16 cellular contexts compared by ENCODE assay signal in the genomic region with DNA sequence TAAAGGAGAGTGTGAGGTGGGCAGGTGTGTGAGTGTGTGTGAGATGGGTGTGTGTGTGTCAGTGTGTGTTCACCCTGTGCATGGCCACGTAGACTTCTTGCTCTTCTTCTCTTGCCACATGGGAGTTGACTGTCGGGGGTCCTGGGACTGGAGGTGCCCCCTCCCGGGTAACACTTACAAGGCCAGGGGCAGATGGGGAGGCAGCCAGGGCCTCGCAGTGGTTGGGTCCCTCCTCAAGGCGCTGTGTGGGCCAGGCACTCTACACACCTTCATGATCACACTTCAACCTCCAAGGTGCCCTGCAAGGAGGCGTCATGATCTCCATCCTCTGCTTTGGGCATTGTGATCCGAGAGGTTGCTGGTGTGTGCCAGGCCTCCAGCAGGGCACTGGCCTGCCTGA. TPM values are rescaled to one million over a fixed set of nuclear protein-coding genes. Genes with fewer than 3 reads are reported as not detected.
DNase-seq lines count a peak whose midpoint lies in the region; ATAC-seq and TF ChIP-seq lines count a peak whose summit lies in the region.
"Had no signal": no experiment of that assay in that cellular context is flagged by ENCODE, and none has a peak within 500 bp of the region (broad histone marks: within the 10 kb centered on the region; RNA-seq: fewer than 3 reads in every experiment).

No MANE protein-coding gene starts in this region.

- no peak for TF ChIP-seq POLR2A in esophagus muscularis mucosa (IDR thresholded peaks at IDR 0.05; ENCODE audit: low read depth)

- CTCF ChIA-PET in CD8-positive, alpha-beta T cell (lab: Charles Lee): interaction anchor here (2.1 kb wide), 1 partner anchor 10 kb away, joined by 7 read pairs; no protein-coding TSS in a partner anchor

- H3K9ac ChIP-seq in neuronal stem cell (ENCODE audit: low read depth, low read length, poor library complexity): peak overlapping the region; percentile 13
- H3K9ac ChIP-seq: BLaER1 treated with 17β-estradiol and CSF1 and Interleukin-3, amounts not matched to agents 10 nM and 100 nM had no signal

- no peak overlapping the region for H4K91ac ChIP-seq in neuronal stem cell (ENCODE audit: low read depth, low read length, poor library complexity)

- H3K36me3 Mint-ChIP-seq in activated T-helper 17 cell treated with anti-CD3 and anti-CD28 coated beads, Interleukin-2, amount 50 U/mL, for 72 hours (ENCODE audit: low read depth): no peaks in the 10 kb centered on the region
- H3K36me3 Mint-ChIP-seq in CD8-positive, alpha-beta T cell: no peaks in the 10 kb centered on the region

- peak overlapping the region; percentile 49 for H4K8ac ChIP-seq in neuronal stem cell (ENCODE audit: low read depth, low read length)

- TF ChIP-seq EP300 in esophagus muscularis mucosa (IDR thresholded peaks at IDR 0.05): no peak

- intact Hi-C loops in cardiac septum (cut with DNase I): no loop called here
- intact Hi-C loops in left cardiac atrium (cut with DNase I): loop anchor here in 1 of 2 donors (5.0 to 10.0 kb wide), 2 partner anchors 39 to 167 kb away; a partner anchor contains a TSS
- intact Hi-C loops in upper lobe of right lung (cut with DNase I): no loop called here
- intact Hi-C loops in esophagus muscularis mucosa (cut with DNase I): no loop called here
- intact Hi-C loops in CD8-positive, alpha-beta T cell (cut with DNase I, micrococcal nuclease): no loop called here

- H3K4me3 Mint-ChIP-seq in activated T-helper 17 cell treated with anti-CD3 and anti-CD28 coated beads, Interleukin-2, amount 50 U/mL, for 72 hours: no peak overlapping the region
- H3K4me3 Mint-ChIP-seq in CD8-positive, alpha-beta T cell: no peak overlapping the region
- H3K4me3 Mint-ChIP-seq: CD4-positive, alpha-beta T cell had no signal

- H3K9me3 ChIP-seq in neuronal stem cell (replicated peaks in 1 of 2; ENCODE audit: control insufficient read depth in 2 of 2, insufficient read depth in 1 of 2, low read depth in 1 of 2, low read length in 2 of 2) (no peaks in the 10 kb centered on the region), upper lobe of right lung (no peaks in the 10 kb centered on the region), esophagus muscularis mucosa (no peaks in the 10 kb centered on the region)
- no peaks in the 10 kb centered on the region for H3K9me3 ChIP-seq in CD8-positive, alpha-beta T cell (ENCODE audit: low read length)
- H3K9me3 ChIP-seq: BLaER1 treated with 17β-estradiol and CSF1 and Interleukin-3, amounts not matched to agents 10 nM and 100 nM had no signal

- H3K23ac ChIP-seq in neuronal stem cell (ENCODE audit: low read depth, low read length, poor library complexity): no peak overlapping the region

- no peak overlapping the region for H3K27ac Mint-ChIP-seq in activated T-helper 17 cell treated with anti-CD3 and anti-CD28 coated beads, Interleukin-2, amount 50 U/mL, for 72 hours
- H3K27ac Mint-ChIP-seq in CD8-positive, alpha-beta T cell: no peak overlapping the region
- H3K27ac Mint-ChIP-seq: CD4-positive, alpha-beta T cell had no signal

- no peak overlapping the region for H3K14ac ChIP-seq in neuronal stem cell (ENCODE audit: low read length)

- no peak for ATAC-seq in left cardiac atrium
- ATAC-seq in upper lobe of right lung: no peak
- ATAC-seq in activated T-helper 17 cell treated with anti-CD3 and anti-CD28 coated beads, Interleukin-2, amount 50 U/mL, for 72 hours (replicated peaks): no peak
- ATAC-seq in CD8-positive, alpha-beta T cell: no peak

- H3K4me1 ChIP-seq in neuronal stem cell (ENCODE audit: control insufficient read depth in 2 of 2, insufficient read depth in 1 of 2, low read depth in 1 of 2, low read length in 2 of 2) (no peaks in the 10 kb centered on the region), upper lobe of right lung (no peaks in the 10 kb centered on the region), esophagus muscularis mucosa (no peaks in the 10 kb centered on the region)
- H3K4me1 ChIP-seq in CD8-positive, alpha-beta T cell (ENCODE audit: insufficient read depth, low read length): no peaks in the 10 kb centered on the region

- H2BK12ac ChIP-seq in neuronal stem cell (ENCODE audit: low read length): no peak overlapping the region

- H3K18ac ChIP-seq in neuronal stem cell (ENCODE audit: low read length): no peak overlapping the region

- no peak overlapping the region for H2BK5ac ChIP-seq in neuronal stem cell (ENCODE audit: low read length)

- H3K36me3 ChIP-seq in neuronal stem cell (replicated peaks in 1 of 2; ENCODE audit: control insufficient read depth in 2 of 2, insufficient read depth in 2 of 2, low read length in 2 of 2): no peaks in the 10 kb centered on the region
- H3K36me3 ChIP-seq in upper lobe of right lung: no peaks in the 10 kb centered on the region
- no peaks in the 10 kb centered on the region for H3K36me3 ChIP-seq in esophagus muscularis mucosa
- H3K36me3 ChIP-seq in CD8-positive, alpha-beta T cell (ENCODE audit: insufficient read depth, low read length): no peaks in the 10 kb centered on the region
- H3K36me3 ChIP-seq: BLaER1 treated with 17β-estradiol and CSF1 and Interleukin-3, amounts not matched to agents 10 nM and 100 nM had no signal

- peaks cover 12% of the 10 kb centered on the region for H3K27me3 Mint-ChIP-seq in activated T-helper 17 cell treated with anti-CD3 and anti-CD28 coated beads, Interleukin-2, amount 50 U/mL, for 72 hours
- peaks cover 15% of the 10 kb centered on the region for H3K27me3 Mint-ChIP-seq in CD8-positive, alpha-beta T cell (ENCODE audit: low read depth)

- no peak overlapping the region for H3K4ac ChIP-seq in neuronal stem cell (ENCODE audit: low read length)

- no peaks in the 10 kb centered on the region for H3K79me1 ChIP-seq in neuronal stem cell (ENCODE audit: low read depth, low read length)

- H3K27me3 ChIP-seq in neuronal stem cell (ENCODE audit: control insufficient read depth in 3 of 3, insufficient read depth in 3 of 3, low read depth in 1 of 3, low read length in 3 of 3) (no peaks in the 10 kb centered on the region), upper lobe of right lung (no peaks in the 10 kb centered on the region), esophagus muscularis mucosa (peaks cover 0 to 53% (median 0%) of the 10 kb centered on the region in 4 donors)
- H3K27me3 ChIP-seq in CD8-positive, alpha-beta T cell (ENCODE audit: insufficient read depth, low read length): no peaks in the 10 kb centered on the region
- H3K27me3 ChIP-seq: BLaER1 treated with 17β-estradiol and CSF1 and Interleukin-3, amounts not matched to agents 10 nM and 100 nM had no signal

- no peak for TF ChIP-seq CTCF in coronary artery (IDR thresholded peaks at IDR 0.05)
- no peak for TF ChIP-seq CTCF in upper lobe of right lung (IDR thresholded peaks at IDR 0.05)
- no peak for TF ChIP-seq CTCF in esophagus muscularis mucosa (IDR thresholded peaks at IDR 0.05)
- no peak for TF ChIP-seq CTCF in CD8-positive, alpha-beta T cell (IDR thresholded peaks at IDR 0.05)

- H3K4me2 ChIP-seq in neuronal stem cell (ENCODE audit: insufficient read depth, low read length, poor library complexity, severe bottlenecking): no peak overlapping the region

- no peak overlapping the region for H2BK120ac ChIP-seq in neuronal stem cell (ENCODE audit: low read depth, low read length)

- no CpG with 5 or more reads among the region's 7 CpGs for WGBS in neuronal stem cell (ENCODE audit: extremely low coverage in 2 of 2, insufficient read length in 2 of 2, insufficient replicate concordance in 1 of 2), 2 donors
- 91% methylated on average over 4 of the region's 7 CpGs for WGBS in esophagus muscularis mucosa

- H3K27ac ChIP-seq in coronary artery: no peak overlapping the region
- H3K27ac ChIP-seq in neuronal stem cell (replicated peaks; ENCODE audit: low read length): no peak overlapping the region
- no peak overlapping the region for H3K27ac ChIP-seq in upper lobe of right lung
- H3K27ac ChIP-seq in esophagus muscularis mucosa (replicated peaks in 1 of 4): no peak overlapping the region
- no peak overlapping the region for H3K27ac ChIP-seq in CD8-positive, alpha-beta T cell (ENCODE audit: low read depth, low read length)
- H3K27ac ChIP-seq: BLaER1 treated with 17β-estradiol and CSF1 and Interleukin-3, amounts not matched to agents 10 nM and 100 nM; HL-60 had no signal

- H2AK5ac ChIP-seq in neuronal stem cell (ENCODE audit: low read depth, low read length): no peak overlapping the region

- peak overlapping the region; percentile 37 for H2BK15ac ChIP-seq in neuronal stem cell (ENCODE audit: low read length)

- DNase-seq in cardiac septum (ENCODE audit: low spot score) (peak; percentile 39), left cardiac atrium (no peak), coronary artery (ENCODE audit: low spot score) (peak; percentile 61), neuronal stem cell (ENCODE audit: low spot score) (no peak), upper lobe of right lung (peak; percentile 40), esophagus muscularis mucosa (ENCODE audit: extremely low spot score) (no peak)
- no peak for DNase-seq in CD8-positive, alpha-beta T cell
- DNase-seq: 8988T, DMS153, DMS79 treated with DMSO at 0.1 percent for 48 hours, EL, IMR-90 had no signal

- H3K4me3 ChIP-seq in coronary artery: no peak overlapping the region
- peak overlapping the region in 1 of 2 donors; percentile 18 for H3K4me3 ChIP-seq in neuronal stem cell (ENCODE audit: low read length in 2 of 2)
- no peak overlapping the region for H3K4me3 ChIP-seq in upper lobe of right lung
- H3K4me3 ChIP-seq in esophagus muscularis mucosa: no peak overlapping the region
- no peak overlapping the region for H3K4me3 ChIP-seq in CD8-positive, alpha-beta T cell (ENCODE audit: low read depth, low read length)
- H3K4me3 ChIP-seq: BLaER1 treated with 17β-estradiol and CSF1 and Interleukin-3, amounts not matched to agents 10 nM and 100 nM had no signal

- no peaks in the 10 kb centered on the region for H3K4me1 Mint-ChIP-seq in activated T-helper 17 cell treated with anti-CD3 and anti-CD28 coated beads, Interleukin-2, amount 50 U/mL, for 72 hours
- no peaks in the 10 kb centered on the region for H3K4me1 Mint-ChIP-seq in CD8-positive, alpha-beta T cell (ENCODE audit: low read depth)

- POLR2A ChIA-PET in CD8-positive, alpha-beta T cell (lab: Charles Lee): no interaction called here

- no peaks in the 10 kb centered on the region for H3K9me3 Mint-ChIP-seq in activated T-helper 17 cell treated with anti-CD3 and anti-CD28 coated beads, Interleukin-2, amount 50 U/mL, for 72 hours
- no peaks in the 10 kb centered on the region for H3K9me3 Mint-ChIP-seq in CD8-positive, alpha-beta T cell
- H3K9me3 Mint-ChIP-seq: CD4-positive, alpha-beta T cell had no signal

- H2AFZ ChIP-seq in neuronal stem cell (ENCODE audit: low read length): no peak overlapping the region

RNA-seq across cellular contexts. Expression of a gene that starts 2.3 kb away (rescaled TPM):
- not detected for total RNA-seq in cardiac septum
- not detected for total RNA-seq in left cardiac atrium
- polyA plus RNA-seq in neuronal stem cell (2013, experiment 1 of 2): not detected
- polyA plus RNA-seq in neuronal stem cell (2013, experiment 2 of 2): not detected
- not detected for total RNA-seq in upper lobe of right lung
- not detected for total RNA-seq in activated T-helper 17 cell treated with anti-CD3 and anti-CD28 coated beads, Interleukin-2, amount 50 U/mL, for 72 hours
- total RNA-seq in esophagus muscularis mucosa: not detected
- not detected for total RNA-seq in CD8-positive, alpha-beta T cell
- total RNA-seq: CD4-positive, alpha-beta T cell; IMR-90 had no signal
- polyA plus RNA-seq: IMR-90 had no signal

RNA-seq across cellular contexts. Expression of a gene that starts 22.1 kb away (rescaled TPM):
- total RNA-seq in cardiac septum (not detected), left cardiac atrium (not detected), upper lobe of right lung (not detected), esophagus muscularis mucosa (not detected)
- not detected for polyA plus RNA-seq in neuronal stem cell (2013, experiment 1 of 2)
- not detected for polyA plus RNA-seq in neuronal stem cell (2013, experiment 2 of 2)
- total RNA-seq in activated T-helper 17 cell treated with anti-CD3 and anti-CD28 coated beads, Interleukin-2, amount 50 U/mL, for 72 hours: not detected
- total RNA-seq in CD8-positive, alpha-beta T cell: not detected
- total RNA-seq: CD4-positive, alpha-beta T cell; IMR-90 had no signal
- polyA plus RNA-seq: IMR-90 had no signal

RNA-seq across cellular contexts. Expression of a gene that starts 44.4 kb away (rescaled TPM):
- total RNA-seq in cardiac septum: 0.30 TPM
- 1 to 10 TPM; 3.1 to 5.4 TPM for total RNA-seq in left cardiac atrium
- polyA plus RNA-seq in neuronal stem cell (2013, experiment 1 of 2): 0.50 TPM
- 0.55 TPM for polyA plus RNA-seq in neuronal stem cell (2013, experiment 2 of 2)
- 0.87 TPM for total RNA-seq in upper lobe of right lung
- total RNA-seq in activated T-helper 17 cell treated with anti-CD3 and anti-CD28 coated beads, Interleukin-2, amount 50 U/mL, for 72 hours: under 1 TPM; 0.37 to 0.63 TPM
- 10 to 100 TPM; 12.2 to 27.9 (median 14.4) TPM for total RNA-seq in esophagus muscularis mucosa
- total RNA-seq in CD8-positive, alpha-beta T cell: under 1 TPM; 0.14 to 0.22 TPM
- total RNA-seq: IMR-90 had no signal
- polyA plus RNA-seq: IMR-90 had no signal

RNA-seq across cellular contexts. Expression of a gene that starts 44.9 kb away (rescaled TPM):
- total RNA-seq in cardiac septum (not detected), left cardiac atrium (not detected), upper lobe of right lung (not detected), esophagus muscularis mucosa (under 1 TPM in 3 of 4 donors, not detected in 1; 0.33 to 0.42 (median 0.40) TPM)
- not detected for polyA plus RNA-seq in neuronal stem cell (2013, experiment 1 of 2)
- not detected for polyA plus RNA-seq in neuronal stem cell (2013, experiment 2 of 2)
- under 1 TPM; 0.06 to 0.26 TPM for total RNA-seq in activated T-helper 17 cell treated with anti-CD3 and anti-CD28 coated beads, Interleukin-2, amount 50 U/mL, for 72 hours
- not detected for total RNA-seq in CD8-positive, alpha-beta T cell
- total RNA-seq: CD4-positive, alpha-beta T cell; IMR-90 had no signal
- polyA plus RNA-seq: IMR-90 had no signal

Comparison
In these comparisons a context has a peak if more than half of its experiments do, and no peak if none do; other contexts are left out.
1. DNase-seq: peak in cardiac septum (single experiment), coronary artery (single experiment) and upper lobe of right lung (single experiment); none in left cardiac atrium (single experiment), neuronal stem cell (single experiment), esophagus muscularis mucosa (single experiment) and CD8-positive, alpha-beta T cell (0 of 7).